In the genomic region with DNA sequence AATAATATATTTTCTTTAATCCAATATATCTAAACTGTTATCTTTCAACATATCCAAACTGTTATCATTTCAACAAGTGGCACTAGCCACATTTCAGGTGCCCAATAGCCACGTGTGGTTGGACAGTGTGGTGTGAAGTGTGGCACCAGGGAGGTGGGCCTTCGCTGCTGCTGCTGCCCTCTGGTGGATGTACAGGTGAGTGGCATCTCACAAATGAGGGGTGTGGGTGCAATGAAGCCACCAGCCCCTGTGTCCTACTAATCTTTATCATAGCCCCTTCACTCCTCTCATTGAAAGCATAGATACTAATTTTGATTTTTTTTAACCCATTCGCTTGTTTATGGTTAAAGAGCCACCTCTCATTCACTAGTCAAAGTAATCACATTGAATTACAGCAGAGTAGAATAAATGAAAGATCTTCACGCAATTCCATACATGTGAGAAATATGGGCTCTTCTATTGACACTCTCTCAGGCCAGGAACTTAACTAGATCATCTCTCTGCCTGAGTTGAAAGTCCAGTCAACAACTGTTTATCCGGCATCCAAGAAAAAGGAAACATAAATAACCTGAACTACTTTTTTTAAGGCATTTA, we compare ENCODE assay signal across 8 cellular contexts.
DNase-seq lines count a peak whose midpoint lies in the region; ATAC-seq, FAIRE-seq and TF ChIP-seq lines count a peak whose summit lies in the region.

No MANE protein-coding gene starts in this region.

- no peaks in the 10 kb centered on the region; a peak in 1 of 4 replicates for H3K9me3 ChIP-seq in H1 (ENCODE audit: insufficient read depth in 2 of 2, low read depth in 1 of 2, low read length in 1 of 2)
- H3K9me3 ChIP-seq in psoas muscle = no peaks in the 10 kb centered on the region

- H3K4ac ChIP-seq in H1 (replicated peaks; ENCODE audit: insufficient read length, low read depth, low read length) = no peak overlapping the region

- no peak overlapping the region for H3K14ac ChIP-seq in H1 (ENCODE audit: insufficient read length)

- H3K23me2 ChIP-seq in H1 (ENCODE audit: low read depth, low read length) = no peaks in the 10 kb centered on the region

- H3K9me3 Mint-ChIP-seq in activated CD4-positive, alpha-beta T cell treated with anti-CD3 and anti-CD28 coated beads for 36 hours (ENCODE audit: low read depth) = peaks cover 3% of the 10 kb centered on the region

- H3K4me3 Mint-ChIP-seq in activated CD4-positive, alpha-beta T cell treated with anti-CD3 and anti-CD28 coated beads for 36 hours = no peak overlapping the region

- H3K36me3 ChIP-seq in H1 (ENCODE audit: control insufficient read depth in 2 of 4, insufficient read depth in 4 of 4, low read length in 3 of 4) = no peaks in the 10 kb centered on the region
- H3K36me3 ChIP-seq in psoas muscle (ENCODE audit: insufficient read depth in 1 of 2, low read depth in 1 of 2) = no peaks in the 10 kb centered on the region

- no peak for TF ChIP-seq POLR2A in H1 (IDR thresholded peaks at IDR 0.05; ENCODE audit: control extremely low read depth in 1 of 2, low read depth in 2 of 2, low read length in 2 of 2)

- H3K4me1 Mint-ChIP-seq in activated CD4-positive, alpha-beta T cell treated with anti-CD3 and anti-CD28 coated beads for 36 hours = no peaks in the 10 kb centered on the region

- H3K56ac ChIP-seq in H1 (replicated peaks; ENCODE audit: insufficient read length, low read depth, low read length) = no peak overlapping the region

- no peak for TF ChIP-seq EP300 in H1 (IDR thresholded peaks at IDR 0.05; ENCODE audit: borderline replicate concordance in 1 of 2, low read depth in 2 of 2, low read length in 2 of 2)

- H3K4me2 ChIP-seq in H1 (ENCODE audit: insufficient read depth in 1 of 2, low read depth in 2 of 2, low read length in 2 of 2) = no peak overlapping the region

- peak; percentile 60 for DNase-seq in activated CD4-positive, alpha-beta T cell treated with anti-CD3 and anti-CD28 coated beads for 36 hours
- no peak for DNase-seq in activated CD4-positive, alpha-beta T cell treated with anti-CD3 and anti-CD28 coated beads for 1 hour
- DNase-seq in HEK293T (ENCODE audit: extremely low spot score) (peak; percentile 81), RKO (ENCODE audit: low spot score) (peak; percentile 11), H1 (ENCODE audit: low read depth in 1 of 2, low spot score in 2 of 2) (peak in 1 of 2 experiments; percentile 64), psoas muscle (no peak)

- H2BK5ac ChIP-seq in H1 (ENCODE audit: low read depth, low read length) = no peak overlapping the region

- no peak overlapping the region for H3K18ac ChIP-seq in H1 (ENCODE audit: extremely low read depth, low read length)

- no peak overlapping the region for H3K9ac ChIP-seq in H1 (replicated peaks in 1 of 4; ENCODE audit: extremely low read depth in 1 of 4, low read depth in 3 of 4, low read length in 3 of 4)

- H4K91ac ChIP-seq in H1 (replicated peaks; ENCODE audit: insufficient read length, low read length) = no peak overlapping the region

- H3K27ac Mint-ChIP-seq in activated CD4-positive, alpha-beta T cell treated with anti-CD3 and anti-CD28 coated beads for 36 hours = no peak overlapping the region

- WGBS in H1 (ENCODE audit: extremely low coverage in 1 of 2, insufficient coverage in 1 of 2, insufficient read length in 1 of 2, insufficient replicate concordance in 2 of 2, low coverage in 1 of 2, low lambda C conversion rate in 2 of 2, missing lambda C conversion rate in 1 of 2), 2 experiments = 73% methylated on average over 5 of the region's 5 CpGs; no CpG with 5 or more reads in 1 of the 2 experiments
- WGBS in psoas muscle, 3 donors = 64 to 71% (median 65%) methylated on average over 5 of the region's 5 CpGs

- no peaks in the 10 kb centered on the region for H3K27me3 ChIP-seq in H1 (replicated peaks in 1 of 4; ENCODE audit: control insufficient read depth in 3 of 4, extremely low read depth in 1 of 4, insufficient read depth in 3 of 4, low read length in 3 of 4)
- no peaks in the 10 kb centered on the region for H3K27me3 ChIP-seq in psoas muscle (ENCODE audit: insufficient read depth in 3 of 3, low read length in 2 of 3)

- no peak overlapping the region for H2BK20ac ChIP-seq in H1 (ENCODE audit: low read length)

- H2BK12ac ChIP-seq in H1 (ENCODE audit: low read depth, low read length) = no peak overlapping the region

- TF ChIP-seq RAD21 in H1 (IDR thresholded peaks at IDR 0.05 in 1 of 2, conservative IDR thresholded peaks at IDR 0.05 in 1 of 2; ENCODE audit: low read depth in 2 of 2, low read length in 2 of 2) = peak; percentile 82 to 84

- H4K8ac ChIP-seq in H1 (ENCODE audit: extremely low read depth, insufficient read depth, low read length) = no peak overlapping the region

- CTCF ChIA-PET in activated CD4-positive, alpha-beta T cell treated with anti-CD3 and anti-CD28 coated beads for 36 hours (lab: Charles Lee) = interaction anchor here (0.7 kb wide), 1 partner anchor 16 kb away, joined by 4 read pairs; no protein-coding TSS in a partner anchor
- CTCF ChIA-PET in HEK293T (lab: Yijun Ruan, JAX) = no interaction called here
- CTCF ChIA-PET in H1 (lab: Charles Lee; ENCODE audit: partially characterized antibody) = interaction anchor here (0.6 to 2.1 kb wide), 16 partner anchors 10 to 301 kb away, joined by 3 to 13 read pairs (median 4); no protein-coding TSS in a partner anchor

- no peak overlapping the region for H3K4me3 ChIP-seq in H1 (ENCODE audit: extremely low read depth in 1 of 4, insufficient read depth in 2 of 4, low read depth in 3 of 4, low read length in 4 of 4)
- H3K4me3 ChIP-seq in psoas muscle = no peak overlapping the region

- no peak overlapping the region for H2AFZ ChIP-seq in H1 (ENCODE audit: low read length)

- ATAC-seq in activated CD4-positive, alpha-beta T cell treated with anti-CD3 and anti-CD28 coated beads for 36 hours = no peak
- ATAC-seq in psoas muscle (peak in 2 of 4 donors; percentile 62 to 67), GM19455 (IDR thresholded peaks at IDR 0.05; ENCODE audit: unreplicated experiment) (no peak), GM18520 (IDR thresholded peaks at IDR 0.05; ENCODE audit: unreplicated experiment) (no peak)

- H2BK120ac ChIP-seq in H1 (replicated peaks; ENCODE audit: low read depth, low read length) = no peak overlapping the region

- no peaks in the 10 kb centered on the region for H3K79me1 ChIP-seq in H1 (ENCODE audit: low read depth, low read length)

- POLR2A ChIA-PET in activated CD4-positive, alpha-beta T cell treated with anti-CD3 and anti-CD28 coated beads for 36 hours (lab: Charles Lee) = no interaction called here
- POLR2A ChIA-PET in HEK293T (lab: Yijun Ruan, JAX) (no interaction called here), H1 (lab: Charles Lee; ENCODE audit: partially characterized antibody) (no interaction called here)

- no peaks in the 10 kb centered on the region for H3K79me2 ChIP-seq in H1 (ENCODE audit: control insufficient read depth in 1 of 2, insufficient read depth in 2 of 2, low read length in 2 of 2)

- H3K27me3 Mint-ChIP-seq in activated CD4-positive, alpha-beta T cell treated with anti-CD3 and anti-CD28 coated beads for 36 hours = peaks cover 2% of the 10 kb centered on the region

- H4K5ac ChIP-seq in H1 (ENCODE audit: insufficient read length, low read depth, low read length) = no peak overlapping the region

- intact Hi-C loops in activated CD4-positive, alpha-beta T cell treated with anti-CD3 and anti-CD28 coated beads for 36 hours (cut with DNase I, micrococcal nuclease) = loop anchor here in 1 of 2 experiments (1.0 kb wide), 1 partner anchor 1215 kb away; no protein-coding TSS in a partner anchor
- intact Hi-C loops in psoas muscle (cut with DNase I) = loop anchor here (5.0 to 10.0 kb wide), 4 partner anchors 623 to 1215 kb away; partner anchors contain the start of gene DAB1 (in 2 of the 2)

- H2BK15ac ChIP-seq in H1 (ENCODE audit: low read length) = no peak overlapping the region

- no peaks in the 10 kb centered on the region for H4K20me1 ChIP-seq in H1 (replicated peaks in 1 of 2; ENCODE audit: control insufficient read depth in 1 of 2, insufficient read depth in 2 of 2, low read length in 2 of 2)

- TF ChIP-seq CTCF in H1 (IDR thresholded peaks at IDR 0.05; ENCODE audit: control extremely low read depth in 1 of 3, insufficient read depth in 1 of 3, low read depth in 1 of 3, low read length in 3 of 3) (peak; percentile 71 to 97 (median 85)), psoas muscle (IDR thresholded peaks at IDR 0.05) (peak; percentile 69)

- peak; percentile 48 for FAIRE-seq in H1 (lab: Jason Lieb, UNC)

- H3K27ac ChIP-seq in H1 (ENCODE audit: low read depth, low read length) (no peak overlapping the region), psoas muscle (no peak overlapping the region)

- no peaks in the 10 kb centered on the region for H3K36me3 Mint-ChIP-seq in activated CD4-positive, alpha-beta T cell treated with anti-CD3 and anti-CD28 coated beads for 36 hours (ENCODE audit: low read depth)

- H3K23ac ChIP-seq in H1 (ENCODE audit: insufficient read length) = no peak overlapping the region

- H3K4me1 ChIP-seq in H1 (replicated peaks in 1 of 4; ENCODE audit: control insufficient read depth in 3 of 4, insufficient read depth in 4 of 4, low read length in 3 of 4) = no peaks in the 10 kb centered on the region; a peak in 1 of 7 replicates
- no peaks in the 10 kb centered on the region for H3K4me1 ChIP-seq in psoas muscle

- H2AK5ac ChIP-seq in H1 (ENCODE audit: low read depth, low read length) = no peak overlapping the region

TF ChIP-seq in HEK293T, 16 proteins besides CTCF, POLR2A, EP300 and RAD21:
- TF ChIP-seq L3MBTL2 (conservative IDR thresholded peaks at IDR 0.05) (peak; percentile 90), PKNOX1 (IDR thresholded peaks at IDR 0.05) (no peak)

TF ChIP-seq in H1, 55 proteins besides CTCF, POLR2A, EP300 and RAD21 (continues in another document):
- TF ChIP-seq KDM4A (IDR thresholded peaks at IDR 0.05; ENCODE audit: low read depth, low read length, severe bottlenecking) (no peak), PHF8 (conservative IDR thresholded peaks at IDR 0.05; ENCODE audit: low read depth, low read length) (no peak), TEAD4 (IDR thresholded peaks at IDR 0.05; ENCODE audit: low read depth, low read length) (0 out of 2 replicates have a peak, but pooled peaks have one; percentile 27), EZH2 (IDR thresholded peaks at IDR 0.05; ENCODE audit: low read depth, low read length, severe bottlenecking) (no peak), EGR1 (IDR thresholded peaks at IDR 0.05; ENCODE audit: borderline replicate concordance, low read depth, low read length) (peak; percentile 94), SP2 (IDR thresholded peaks at IDR 0.05; ENCODE audit: low read length) (no peak), USF2 (IDR thresholded peaks at IDR 0.05; ENCODE audit: low read length) (no peak), HDAC2 (IDR thresholded peaks at IDR 0.05; ENCODE audit: borderline replicate concordance in 1 of 2, low read depth in 2 of 2, low read length in 2 of 2) (no peak)

Comparison
In these comparisons a context has a peak if more than half of its experiments do, and no peak if none do; other contexts are left out.
1. DNase-seq: peak in activated CD4-positive, alpha-beta T cell treated with anti-CD3 and anti-CD28 coated beads for 36 hours (single experiment), HEK293T (single experiment) and RKO (single experiment); none in activated CD4-positive, alpha-beta T cell treated with anti-CD3 and anti-CD28 coated beads for 1 hour (single experiment) and psoas muscle (0 of 2).